In genomic region chr3:179108091-179108490, GRCh38 we compare ENCODE assay signal across 19 cellular contexts. TPM values are rescaled to one million over a fixed set of nuclear protein-coding genes. Genes with fewer than 3 reads are reported as not detected.
DNase-seq lines count a peak whose midpoint lies in the region; ATAC-seq, FAIRE-seq and TF ChIP-seq lines count a peak whose summit lies in the region.
"Had no signal": no experiment of that assay in that cellular context is flagged by ENCODE, and none has a peak within 500 bp of the region (broad histone marks: within the 10 kb centered on the region; RNA-seq: fewer than 3 reads in every experiment).

No MANE protein-coding gene starts in this region.

- no peak overlapping the region for H2AK9ac ChIP-seq in IMR-90 (replicated peaks; ENCODE audit: low read depth, low read length, poor library complexity)

- H2BK120ac ChIP-seq in IMR-90 (ENCODE audit: low read depth, low read length), result peak overlapping the region; percentile 74; the same call in 1 of the 2 replicates

- no peak overlapping the region for H4K91ac ChIP-seq in IMR-90 (ENCODE audit: insufficient read depth, low read depth, low read length)

- H3K23ac ChIP-seq in IMR-90 (ENCODE audit: low read depth, low read length), result no peak overlapping the region

- no CpG with 5 or more reads among the region's 1 CpG for WGBS in IMR-90 (ENCODE audit: extremely low coverage in 2 of 2, insufficient read length in 1 of 2), 2 experiments
- WGBS in esophagus squamous epithelium, 2 donors, result 50 to 63% methylated on average over 1 of the region's 1 CpG

- no peaks in the 10 kb centered on the region for H4K20me1 ChIP-seq in IMR-90 (ENCODE audit: insufficient read depth, low read length)

- peak overlapping the region in 1 of 2 experiments; percentile 48; a peak in 2 of 4 replicates for H4K8ac ChIP-seq in IMR-90 (ENCODE audit: low read depth in 2 of 2, low read length in 2 of 2)

- no TSS peak for BruUV-seq in IMR-90 (replicated peaks; lab: Mats Ljungman, UMichigan)

- TF ChIP-seq RAD21 in IMR-90 (IDR thresholded peaks at IDR 0.05; ENCODE audit: low read length), result no peak

- H3K9me3 ChIP-seq in IMR-90 (ENCODE audit: control insufficient read depth, insufficient read depth, low read length) (peaks cover 3% of the 10 kb centered on the region), esophagus squamous epithelium (no peaks in the 10 kb centered on the region)
- H3K9me3 ChIP-seq: colonic mucosa, esophagus muscularis mucosa, testis had no signal

- H3K4me3 ChIP-seq in IMR-90 (ENCODE audit: insufficient read depth, low read depth, low read length), result no peak overlapping the region
- H3K4me3 ChIP-seq in bronchial epithelial cell (ENCODE audit: low read depth, low read length), result no peak overlapping the region
- no peak overlapping the region for H3K4me3 ChIP-seq in esophagus squamous epithelium
- H3K4me3 ChIP-seq: colonic mucosa, esophagus muscularis mucosa, lung, testis had no signal

- H3K79me1 ChIP-seq in IMR-90 (ENCODE audit: low read depth in 1 of 2, low read length in 2 of 2), result no peaks in the 10 kb centered on the region; a peak in 1 of 4 replicates

- ATAC-seq in IMR-90 (ENCODE audit: low read depth), result peak; percentile 91
- ATAC-seq in GM19455 (IDR thresholded peaks at IDR 0.05; ENCODE audit: unreplicated experiment), result no peak
- ATAC-seq: activated CD8-positive, alpha-beta T cell treated with anti-CD3 and anti-CD28 coated beads for 36 hours; activated naive CD8-positive, alpha-beta T cell treated with anti-CD3 and anti-CD28 coated beads, Interleukin-2, amount 50 U/mL, for 24 hours had no signal

- H2BK15ac ChIP-seq in IMR-90 (ENCODE audit: low read depth, low read length), result peak overlapping the region; percentile 26; the same call in 2 of the 3 replicates

- H3K4ac ChIP-seq in IMR-90 (ENCODE audit: low read depth, low read length), result no peak overlapping the region; the same call in 1 of the 2 replicates

- peak overlapping the region; percentile 93; the same call in 1 of the 2 replicates for H3K18ac ChIP-seq in IMR-90 (ENCODE audit: low read depth, low read length)

- H3K36me3 ChIP-seq in IMR-90 (ENCODE audit: control insufficient read depth, insufficient read depth, low read length) (no peaks in the 10 kb centered on the region), bronchial epithelial cell (ENCODE audit: control insufficient read depth, insufficient read depth, low read length) (no peaks in the 10 kb centered on the region), esophagus squamous epithelium (no peaks in the 10 kb centered on the region)
- H3K36me3 ChIP-seq: colonic mucosa, esophagus muscularis mucosa had no signal

- POLR2A ChIA-PET in IMR-90 (lab: Charles Lee; ENCODE audit: unreplicated experiment), result interaction anchor here (0.6 kb wide), 1 partner anchor 213 kb away, joined by 3 read pairs; no protein-coding TSS in a partner anchor

- H2BK20ac ChIP-seq in IMR-90 (ENCODE audit: low read depth, low read length), result peak overlapping the region; percentile 30; the same call in 1 of the 2 replicates

- H2AK5ac ChIP-seq in IMR-90 (ENCODE audit: low read depth, low read length), result no peak overlapping the region

- H4K5ac ChIP-seq in IMR-90 (ENCODE audit: low read depth, low read length), result peak overlapping the region; percentile 61; the same call in 1 of the 2 replicates

- CTCF ChIA-PET in IMR-90 (lab: Yijun Ruan, JAX), result interaction anchor here (0.7 to 1.5 kb wide), 8 partner anchors 9 to 257 kb away, joined by 3 to 5 read pairs (median 3); no protein-coding TSS in a partner anchor

- dilution Hi-C loops in IMR-90 (cut with HindIII; ENCODE audit: low sequenced_read_pairs, unreplicated experiment), result loop anchor here (25.0 kb wide), 1 partner anchor 179 kb away; no protein-coding TSS in a partner anchor

- intact Hi-C loops in IMR-90 (cut with micrococcal nuclease) (loop anchor here (5.0 kb wide), 1 partner anchor 39 kb away; the partner anchor contains the start of gene PIK3CA), esophagus squamous epithelium (cut with DNase I) (no loop called here)

- no peak overlapping the region for H3K14ac ChIP-seq in IMR-90 (replicated peaks; ENCODE audit: low read depth, low read length)

- H2AFZ ChIP-seq in IMR-90 (replicated peaks; ENCODE audit: low read length, poor library complexity), result no peak overlapping the region

- TF ChIP-seq CTCF in IMR-90 (conservative IDR thresholded peaks at IDR 0.05; ENCODE audit: low read depth, low read length), result no peak
- TF ChIP-seq CTCF in bronchial epithelial cell (IDR thresholded peaks at IDR 0.05; ENCODE audit: insufficient read depth, low read length, severe bottlenecking), result no peak
- TF ChIP-seq CTCF in esophagus squamous epithelium (IDR thresholded peaks at IDR 0.05), result no peak

- no peak for FAIRE-seq in bronchial epithelial cell (lab: Jason Lieb, UNC)

- H3K56ac ChIP-seq in IMR-90 (ENCODE audit: extremely low read depth, insufficient read depth, low read length), result peak overlapping the region; percentile 36; the same call in 1 of the 2 replicates

- TF ChIP-seq POLR2A in IMR-90 (IDR thresholded peaks at IDR 0.05; ENCODE audit: low read depth, low read length) (no peak), esophagus squamous epithelium (IDR thresholded peaks at IDR 0.05) (no peak)

- H3K4me1 ChIP-seq in IMR-90 (ENCODE audit: control insufficient read depth, insufficient read depth, low read length) (peaks cover 4% of the 10 kb centered on the region), esophagus squamous epithelium (no peaks in the 10 kb centered on the region)
- H3K4me1 ChIP-seq: colonic mucosa, esophagus muscularis mucosa, testis had no signal

- DNase-seq in AG08395 (ENCODE audit: low spot score), result peak; percentile 27
- peak; percentile 87 for DNase-seq in IMR-90
- peak; percentile 83 for DNase-seq in bronchial epithelial cell (ENCODE audit: low read depth)
- DNase-seq in iris pigment epithelial cell (ENCODE audit: low read depth), result peak; percentile 88
- no peak for DNase-seq in NCI-H2107 (lab: John Stamatoyannopoulos, UW)
- no peak for DNase-seq in esophagus squamous epithelium (lab: John Stamatoyannopoulos, UW)
- no peak for DNase-seq in DMS53 treated with DMSO at 0.1 percent for 48 hours (lab: John Stamatoyannopoulos, UW; ENCODE audit: unreplicated experiment)
- DNase-seq: ACHN; activated CD8-positive, alpha-beta T cell treated with anti-CD3 and anti-CD28 coated beads for 36 hours; activated naive CD8-positive, alpha-beta T cell treated with anti-CD3 and anti-CD28 coated beads, Interleukin-2, amount 50 U/mL, for 24 hours; colonic mucosa; H7; NK-92 treated with Interleukin-12 subunit alpha and Interleukin-12 subunit beta, amount 100 ng/mL, for 24 hours; SIG-M5; stimulated activated CD4-positive, alpha-beta T cell treated with anti-CD3 and anti-CD28 coated beads, Interleukin-1b, Interleukin-23, amount 100 ng/mL, for 48 hours; testis had no signal

- peak overlapping the region; percentile 17; the same call in 1 of the 2 replicates for H3K27ac ChIP-seq in IMR-90 (ENCODE audit: insufficient read depth, low read length)
- no peak overlapping the region for H3K27ac ChIP-seq in esophagus squamous epithelium
- H3K27ac ChIP-seq: colonic mucosa, esophagus muscularis mucosa, testis had no signal

- in situ Hi-C loops in IMR-90 (cut with MboI; ENCODE audit: low sequenced_read_pairs), result loop anchor here (10.0 kb wide), 1 partner anchor 207 kb away; no protein-coding TSS in a partner anchor

- H3K4me2 ChIP-seq in IMR-90 (ENCODE audit: low read depth, low read length), result peak overlapping the region; percentile 79; the same call in 1 of the 2 replicates

- no peaks in the 10 kb centered on the region for H3K27me3 ChIP-seq in IMR-90 (ENCODE audit: control insufficient read depth, insufficient read depth, low read length)
- H3K27me3 ChIP-seq in bronchial epithelial cell (ENCODE audit: control insufficient read depth, insufficient read depth, low read length), result no peaks in the 10 kb centered on the region
- H3K27me3 ChIP-seq in esophagus squamous epithelium, result no peaks in the 10 kb centered on the region
- H3K27me3 ChIP-seq: colonic mucosa, esophagus muscularis mucosa, testis had no signal

- no peak overlapping the region; the same call in 1 of the 2 replicates for H3K9ac ChIP-seq in IMR-90 (ENCODE audit: low read depth, low read length)

- H2BK5ac ChIP-seq in IMR-90 (ENCODE audit: low read depth, low read length, poor library complexity, severe bottlenecking), result peak overlapping the region; percentile 84

- H3K9me1 ChIP-seq in IMR-90 (ENCODE audit: insufficient read depth, low read length), result peaks cover 3% of the 10 kb centered on the region; the same call in 1 of the 2 replicates

TF ChIP-seq in IMR-90, 13 proteins besides CTCF, POLR2A, EP300 and RAD21:
- TF ChIP-seq CEBPB (IDR thresholded peaks at IDR 0.05; ENCODE audit: low read depth, low read length), result peak; percentile 21; the same call in 1 of the 2 replicates
- TF ChIP-seq BHLHE40 (IDR thresholded peaks at IDR 0.05; ENCODE audit: low read depth, low read length), result no peak
TF ChIP-seq in IMR-90: peak in this region for 1.

RNA-seq across cellular contexts. Expression of gene ZMAT3, which starts 36.5 kb away (rescaled TPM):
- total RNA-seq in IMR-90 (2012; rRNA removed), result 11.7 and 21.7 TPM in 2 replicates
- 14.1 and 14.3 TPM in 2 replicates for polyA plus RNA-seq in IMR-90 (2012; rRNA removed)
- 6.1 and 7.0 TPM in 2 replicates for polyA plus RNA-seq in IMR-90 (2012; cell fraction: cytosol; rRNA removed)
- polyA plus RNA-seq in IMR-90 (2012; cell fraction: nucleus; rRNA removed; ENCODE audit: low replicate concordance), result 6.0 and 10.6 TPM in 2 replicates
- 12.2 and 15.3 TPM in 2 replicates for total RNA-seq in bronchial epithelial cell
- total RNA-seq in esophagus squamous epithelium, result 1 to 10 TPM; 5.3 to 9.2 (median 6.8) TPM

RNA-seq across cellular contexts. Expression of gene PIK3CA, which starts 40.1 kb away (rescaled TPM):
- 22.4 and 28.6 TPM in 2 replicates for total RNA-seq in IMR-90 (2012; rRNA removed)
- 4.1 and 5.7 TPM in 2 replicates for polyA plus RNA-seq in IMR-90 (2012; rRNA removed)
- polyA plus RNA-seq in IMR-90 (2012; cell fraction: cytosol; rRNA removed), result 0.62 and 0.86 TPM in 2 replicates
- polyA plus RNA-seq in IMR-90 (2012; cell fraction: nucleus; rRNA removed; ENCODE audit: low replicate concordance), result 0.70 and 7.1 TPM in 2 replicates
- total RNA-seq in bronchial epithelial cell, result 15.9 and 20.3 TPM in 2 replicates
- 10 to 100 TPM; 10.6 to 20.8 (median 17.2) TPM for total RNA-seq in esophagus squamous epithelium

Comparison
In these comparisons a context has a peak if more than half of its experiments do, and no peak if none do; other contexts are left out.
1. DNase-seq: peak in AG08395 (single experiment), IMR-90 (single experiment), bronchial epithelial cell (single experiment) and iris pigment epithelial cell (single experiment); none in NCI-H2107 (single experiment), esophagus squamous epithelium (single experiment) and DMS53 treated with DMSO at 0.1 percent for 48 hours (single experiment).